In the genomic region with DNA sequence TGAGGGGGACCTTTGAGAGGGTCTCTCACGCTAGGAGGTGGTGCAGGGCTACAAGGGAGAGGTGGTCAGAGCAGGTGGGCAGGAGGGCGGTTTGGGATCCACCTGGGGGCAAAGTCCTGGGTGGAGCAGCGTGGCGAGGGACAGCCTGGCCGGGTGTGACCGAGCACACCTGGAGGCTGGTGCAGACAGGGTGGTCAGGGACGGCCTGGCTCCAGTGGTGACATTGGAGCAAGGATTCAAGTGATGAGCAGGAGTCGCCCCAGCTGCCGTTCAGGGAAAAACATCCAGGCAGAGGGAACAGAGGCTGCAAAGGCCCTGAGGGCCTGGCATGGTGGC, we compare ENCODE assay signal across 14 cellular contexts.
A peak's percentile ranks its signal among the peaks of the same experiment; 100 is the strongest.
DNase-seq lines count a peak whose midpoint lies in the region; ATAC-seq and TF ChIP-seq lines count a peak whose summit lies in the region.
"Had no signal": no experiment of that assay in that cellular context is flagged by ENCODE, and none has a peak within 500 bp of the region (broad histone marks: within the 10 kb centered on the region; RNA-seq: fewer than 3 reads in every experiment).

No MANE protein-coding gene starts in this region.

- DNase-seq in D341Med (ENCODE audit: low spot score), result peak; percentile 25
- no peak for DNase-seq in caudate nucleus (lab: John Stamatoyannopoulos, UW)
- DNase-seq in SHP77 treated with DMSO at 0.1 percent for 48 hours (lab: John Stamatoyannopoulos, UW), result no peak
- no peak for DNase-seq in nephron progenitor cell
- DNase-seq in DMS79 (lab: John Stamatoyannopoulos, UW), result no peak
- DNase-seq: CD8-positive, alpha-beta T cell; NCI-H1436; NCI-H2081; NCI-H524 treated with DMSO at 0.1 percent for 48 hours had no signal

- ATAC-seq in HG02870 (IDR thresholded peaks at IDR 0.05; ENCODE audit: unreplicated experiment), result no peak
- ATAC-seq: CD8-positive, alpha-beta T cell had no signal

- H3K4me3 Mint-ChIP-seq in nephron progenitor cell, result no peak overlapping the region
- H3K4me3 Mint-ChIP-seq: B cell; CD8-positive, alpha-beta T cell had no signal

- peaks cover 4% of the 10 kb centered on the region for H3K27me3 Mint-ChIP-seq in nephron progenitor cell (ENCODE audit: low read depth, poor library complexity)
- H3K27me3 Mint-ChIP-seq: B cell had no signal

- H3K27ac ChIP-seq in caudate nucleus (ENCODE audit: low read depth, low read length) (peak overlapping the region; percentile 71), stomach smooth muscle (ENCODE audit: low read length) (peak overlapping the region; percentile 18)

- no peak overlapping the region for H3K27ac Mint-ChIP-seq in nephron progenitor cell
- H3K27ac Mint-ChIP-seq: B cell; CD8-positive, alpha-beta T cell had no signal

- TF ChIP-seq CTCF in nephron progenitor cell (IDR thresholded peaks at IDR 0.05), result no peak

- H3K27me3 ChIP-seq in mucosa of stomach (ENCODE audit: control insufficient read depth, insufficient read depth, low read length) (no peaks in the 10 kb centered on the region), stomach smooth muscle (ENCODE audit: control insufficient read depth in 1 of 2, insufficient read depth in 2 of 2, low read length in 2 of 2) (no peaks in the 10 kb centered on the region)

- H3K9ac ChIP-seq in mucosa of stomach (ENCODE audit: low read length), result no peak overlapping the region
- H3K9ac ChIP-seq in stomach smooth muscle (ENCODE audit: low read length in 2 of 2), result no peak overlapping the region

- H3K4me1 ChIP-seq in mucosa of stomach (ENCODE audit: control insufficient read depth, insufficient read depth, low read length) (peaks cover 20% of the 10 kb centered on the region), stomach smooth muscle (ENCODE audit: control insufficient read depth, insufficient read depth, low read length) (peaks cover 11% of the 10 kb centered on the region)
- H3K4me1 ChIP-seq: HAP-1 had no signal

- H3K36me3 Mint-ChIP-seq in nephron progenitor cell (ENCODE audit: low read depth), result peaks cover 15% of the 10 kb centered on the region
- H3K36me3 Mint-ChIP-seq: CD8-positive, alpha-beta T cell had no signal

- H3K4me3 ChIP-seq in mucosa of stomach (ENCODE audit: low read length) (peak overlapping the region; percentile 8), stomach smooth muscle (ENCODE audit: low read length in 2 of 2) (no peak overlapping the region)
- H3K4me3 ChIP-seq: HAP-1 had no signal

- no peaks in the 10 kb centered on the region for H3K36me3 ChIP-seq in mucosa of stomach (ENCODE audit: control insufficient read depth, insufficient read depth, low read length)
- peaks cover 0 to 4% of the 10 kb centered on the region in 2 donors for H3K36me3 ChIP-seq in stomach smooth muscle (ENCODE audit: control insufficient read depth in 2 of 2, insufficient read depth in 2 of 2, low read length in 2 of 2)
- H3K36me3 ChIP-seq: HAP-1 had no signal

- peaks cover 4% of the 10 kb centered on the region for H3K4me1 Mint-ChIP-seq in nephron progenitor cell

- no peaks in the 10 kb centered on the region for H3K9me3 ChIP-seq in mucosa of stomach (ENCODE audit: control insufficient read depth, low read length)
- H3K9me3 ChIP-seq in stomach smooth muscle (ENCODE audit: control insufficient read depth in 2 of 2, low read length in 2 of 2), result no peaks in the 10 kb centered on the region
- H3K9me3 ChIP-seq: HAP-1 had no signal

- H3K9me3 Mint-ChIP-seq in nephron progenitor cell, result no peaks in the 10 kb centered on the region
- H3K9me3 Mint-ChIP-seq: CD8-positive, alpha-beta T cell had no signal
